8 cellular contexts compared by ENCODE assay signal in genomic region chr12:8544295-8544694, GRCh38. TPM values are rescaled to one million over a fixed set of nuclear protein-coding genes. Genes with fewer than 3 reads are reported as not detected.
DNase-seq lines count a peak whose midpoint lies in the region; ATAC-seq and TF ChIP-seq lines count a peak whose summit lies in the region.

No MANE protein-coding gene starts in this region.

- H3K27me3 ChIP-seq in lower lobe of right lung (ENCODE audit: low read depth), result no peaks in the 10 kb centered on the region

- H3K36me3 ChIP-seq in lower lobe of right lung, result no peaks in the 10 kb centered on the region

- no peaks in the 10 kb centered on the region for H3K9me3 ChIP-seq in lower lobe of right lung

- intact Hi-C loops in lower lobe of right lung (cut with DNase I), result no loop called here

- TF ChIP-seq CTCF in choroid plexus epithelial cell (conservative IDR thresholded peaks at IDR 0.05; ENCODE audit: low read depth, low read length) (peak; percentile 89), lower lobe of right lung (IDR thresholded peaks at IDR 0.05) (peak; percentile 96)

- peak; percentile 6 for DNase-seq in GM04503 (ENCODE audit: low read depth)
- DNase-seq in NCI-H2227 (lab: John Stamatoyannopoulos, UW; ENCODE audit: unreplicated experiment), result peak; percentile 63
- DNase-seq in activated CD4-positive, alpha-beta T cell treated with anti-CD3 and anti-CD28 coated beads for 4 hours, result peak; percentile 59 to 76
- DNase-seq in choroid plexus epithelial cell (ENCODE audit: low read depth), result peak; percentile 81
- peak; percentile 63 for DNase-seq in lower lobe of right lung
- DNase-seq in stimulated activated CD8-positive, alpha-beta memory T cell treated with anti-CD3 and anti-CD28 coated beads, Interleukin-12 subunit alpha, Interleukin-12 subunit beta, amount 100 ng/mL, for 1 hour (ENCODE audit: low read depth), result peak; percentile 64
- no peak for DNase-seq in mesenteric fat pad (ENCODE audit: low spot score)

- H3K4me3 ChIP-seq in choroid plexus epithelial cell (ENCODE audit: low read depth, low read length), result no peak overlapping the region
- no peak overlapping the region for H3K4me3 ChIP-seq in lower lobe of right lung

- peak; percentile 71 for ATAC-seq in HG02798 (IDR thresholded peaks at IDR 0.05; ENCODE audit: poor library complexity, unreplicated experiment)
- peak; percentile 80 to 83 for ATAC-seq in lower lobe of right lung

- H3K4me1 ChIP-seq in lower lobe of right lung, result no peaks in the 10 kb centered on the region

- no peak overlapping the region for H3K27ac ChIP-seq in lower lobe of right lung

RNA-seq across cellular contexts. Expression of gene CLEC4E, which starts 3.6 kb away (rescaled TPM):
- total RNA-seq in lower lobe of right lung (21.5 TPM), mesenteric fat pad (11.3 TPM)

RNA-seq across cellular contexts. Expression of gene CLEC4D, which starts 31.0 kb away (rescaled TPM):
- total RNA-seq in lower lobe of right lung (1.4 TPM), mesenteric fat pad (4.8 TPM)
